ENCODE assay signal across 26 cellular contexts in the genomic region with DNA sequence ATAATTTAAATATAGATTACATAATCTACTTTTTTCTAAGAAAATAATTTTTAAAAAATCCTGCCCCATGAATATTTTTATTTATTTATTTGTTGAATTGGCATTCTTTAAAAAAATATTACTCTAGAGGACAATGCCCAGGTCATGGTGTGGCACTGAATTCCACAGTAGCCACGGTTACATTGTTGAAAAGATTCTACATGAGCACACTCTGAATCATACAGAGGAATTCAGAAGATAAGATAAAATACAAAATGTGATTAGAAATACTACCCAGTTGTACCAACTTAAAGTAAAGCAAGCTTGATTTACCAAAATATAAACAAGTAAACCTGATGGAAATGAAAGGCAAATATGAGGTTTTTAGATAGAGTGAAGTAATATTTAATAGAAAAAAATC.
DNase-seq lines count a peak whose midpoint lies in the region; ATAC-seq, FAIRE-seq and TF ChIP-seq lines count a peak whose summit lies in the region.
"Had no signal": no experiment of that assay in that cellular context is flagged by ENCODE, and none has a peak within 500 bp of the region (broad histone marks: within the 10 kb centered on the region; RNA-seq: fewer than 3 reads in every experiment).

No MANE protein-coding gene starts in this region.

- DNase-seq in ELR (ENCODE audit: low read depth) (peak; percentile 8), MG63 (peak; percentile 6), RWPE2 (ENCODE audit: low spot score) (no peak), pancreas (no peak), Right ventricle myocardium inferior (ENCODE audit: missing footprints) (no peak), T-helper 1 cell (no peak)
- DNase-seq: AML-193; CD4-positive, alpha-beta T cell; COR-L47; DMS53; MV-4-11; NCI-H1105; NCI-H1436 treated with DMSO at 0.1 percent for 48 hours; NCI-H187 treated with DMSO at 0.1 percent for 48 hours; NCI-H2171 treated with DMSO at 0.1 percent for 48 hours; NCI-H524 treated with DMSO at 0.1 percent for 48 hours; NCI-H82; Peyer's patch; SHP77 had no signal

- H3K27me3 ChIP-seq in MG63 = no peaks in the 10 kb centered on the region
- no peaks in the 10 kb centered on the region for H3K27me3 ChIP-seq in RWPE2 (ENCODE audit: insufficient read depth, poor library complexity, severe bottlenecking)
- no peaks in the 10 kb centered on the region for H3K27me3 ChIP-seq in pancreas
- H3K27me3 ChIP-seq: BLaER1 treated with 17β-estradiol and CSF1 and Interleukin-3, amounts not matched to agents 10 nM and 100 nM; Peyer's patch had no signal

- FAIRE-seq in pancreas (lab: Jason Lieb, UNC) = peak; percentile 29
- FAIRE-seq: A204.1, G401.6 had no signal

- H3K9me3 ChIP-seq in MG63 (no peaks in the 10 kb centered on the region), RWPE2 (ENCODE audit: severe bottlenecking) (no peaks in the 10 kb centered on the region), pancreas (no peaks in the 10 kb centered on the region)
- H3K9me3 ChIP-seq: BLaER1 treated with 17β-estradiol and CSF1 and Interleukin-3, amounts not matched to agents 10 nM and 100 nM; HAP-1; Peyer's patch had no signal

- H3K4me1 ChIP-seq in RWPE2 (ENCODE audit: insufficient read depth, poor library complexity, severe bottlenecking) (peaks cover 4% of the 10 kb centered on the region), pancreas (no peaks in the 10 kb centered on the region)
- H3K4me1 ChIP-seq: BLaER1 treated with 17β-estradiol and CSF1 and Interleukin-3, amounts not matched to agents 10 nM and 100 nM; HAP-1; Peyer's patch had no signal

- H3K4me3 ChIP-seq in MG63 (no peak overlapping the region), RWPE2 (ENCODE audit: severe bottlenecking) (no peak overlapping the region), pancreas (no peak overlapping the region)
- H3K4me3 ChIP-seq: BLaER1 treated with 17β-estradiol and CSF1 and Interleukin-3, amounts not matched to agents 10 nM and 100 nM; GM23338; HAP-1; Peyer's patch had no signal

- TF ChIP-seq CTCF in RWPE2 (IDR thresholded peaks at IDR 0.05; ENCODE audit: poor library complexity, severe bottlenecking) (no peak), pancreas (IDR thresholded peaks at IDR 0.05) (no peak)

- ATAC-seq in RWPE2 (ENCODE audit: low read depth) = peak; percentile 50; the same call in 1 of the 3 replicates
- no peak for ATAC-seq in pancreas
- no peak for ATAC-seq in HG03097 (IDR thresholded peaks at IDR 0.05; ENCODE audit: low FRiP score, unreplicated experiment)
- ATAC-seq in Right ventricle myocardium inferior = no peak
- ATAC-seq: GM23338 had no signal

- intact Hi-C loops in pancreas (cut with DNase I) (loop anchor here in 1 of 3 donors (10.0 kb wide), 1 partner anchor 478 kb away; no protein-coding TSS in a partner anchor), Right ventricle myocardium inferior (cut with DNase I) (no loop called here)

- no peaks in the 10 kb centered on the region for H3K36me3 ChIP-seq in MG63
- H3K36me3 ChIP-seq in RWPE2 (ENCODE audit: low read depth) = no peaks in the 10 kb centered on the region
- no peaks in the 10 kb centered on the region for H3K36me3 ChIP-seq in pancreas
- H3K36me3 ChIP-seq: BLaER1 treated with 17β-estradiol and CSF1 and Interleukin-3, amounts not matched to agents 10 nM and 100 nM; HAP-1; Peyer's patch had no signal

- H3K27ac ChIP-seq in RWPE2 (ENCODE audit: poor library complexity, severe bottlenecking) (no peak overlapping the region), pancreas (no peak overlapping the region)
- H3K27ac ChIP-seq: BLaER1 treated with 17β-estradiol and CSF1 and Interleukin-3, amounts not matched to agents 10 nM and 100 nM; KMS-11; Peyer's patch had no signal

- WGBS in pancreas, 2 donors = 29 to 45% methylated on average over 1 of the region's 1 CpG

Comparison
In these comparisons a context has a peak if more than half of its experiments do, and no peak if none do; other contexts are left out.
1. DNase-seq: peak in ELR (single experiment) and MG63 (single experiment); none in RWPE2 (single experiment), pancreas (0 of 6), Right ventricle myocardium inferior (single experiment) and T-helper 1 cell (0 of 5).